In the genomic region with DNA sequence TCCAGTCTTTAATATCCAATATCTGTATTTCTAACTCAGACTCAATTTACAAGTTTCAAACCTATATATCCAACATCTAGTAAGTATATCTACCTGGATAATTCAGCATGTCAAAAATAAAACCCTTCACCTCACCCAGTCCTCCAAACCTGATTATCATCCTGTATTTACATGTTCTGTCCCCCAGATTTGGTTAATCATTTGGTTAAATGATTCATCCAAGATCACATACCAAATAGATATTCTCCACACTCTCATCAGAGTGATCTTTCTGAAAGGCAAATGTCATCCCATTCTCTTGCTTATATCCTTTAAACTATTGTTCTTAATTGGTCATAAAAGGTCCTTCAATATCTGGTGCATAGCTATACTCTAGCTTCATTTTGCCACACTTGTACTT, we compare ENCODE assay signal across 34 cellular contexts.
"Had no signal": no experiment of that assay in that cellular context is flagged by ENCODE, and none has a peak within 500 bp of the region (broad histone marks: within the 10 kb centered on the region; RNA-seq: fewer than 3 reads in every experiment).

No MANE protein-coding gene starts in this region.

- H3K4me3 ChIP-seq: ascending aorta had no signal

- H3K27me3 ChIP-seq: ascending aorta had no signal

- H3K4me1 Mint-ChIP-seq: activated B cell treated with CpG ODN at 0.5 μM for 24 hours; activated CD4-positive, alpha-beta T cell treated with anti-CD3 and anti-CD28 coated beads, Interleukin-2, amount 10 ng/mL, durations not matched to agents 24 days and 14 days; activated naive CD4-positive, alpha-beta T cell treated with anti-CD3 and anti-CD28 coated beads, Interleukin-2, amount 10 ng/mL, durations not matched to agents 7 days and 5 days; activated naive CD4-positive, alpha-beta T cell treated with anti-CD3 and anti-CD28 coated beads, Interleukin-2, amount 50 U/mL, for 24 hours; activated naive CD8-positive, alpha-beta T cell treated with anti-CD3 and anti-CD28 coated beads, Interleukin-2, amount 10 ng/mL, durations not matched to agents 7 days and 5 days; activated naive CD8-positive, alpha-beta T cell treated with anti-CD3 and anti-CD28 coated beads, Interleukin-2, amount 50 U/mL, for 24 hours; brain had no signal

- H3K36me3 ChIP-seq: ascending aorta had no signal

- H3K36me3 Mint-ChIP-seq: activated CD4-positive, alpha-beta memory T cell treated with anti-CD3 and anti-CD28 coated beads for 36 hours; activated naive CD4-positive, alpha-beta T cell treated with anti-CD3 and anti-CD28 coated beads, Interleukin-2, amount 10 ng/mL, durations not matched to agents 7 days and 5 days; activated naive CD4-positive, alpha-beta T cell treated with anti-CD3 and anti-CD28 coated beads, Interleukin-2, amount 50 U/mL, for 24 hours; activated naive CD8-positive, alpha-beta T cell; activated naive CD8-positive, alpha-beta T cell treated with anti-CD3 and anti-CD28 coated beads, Interleukin-2, amount 10 ng/mL, durations not matched to agents 7 days and 5 days had no signal

- DNase-seq: activated B cell treated with CpG ODN at 0.5 μM for 24 hours; activated CD4-positive, alpha-beta memory T cell treated with anti-CD3 and anti-CD28 coated beads for 36 hours; activated CD4-positive, alpha-beta T cell treated with anti-CD3 and anti-CD28 coated beads for 4 hours; activated CD4-positive, alpha-beta T cell treated with anti-CD3 and anti-CD28 coated beads, Interleukin-2, amount 10 ng/mL, durations not matched to agents 24 days and 14 days; activated CD4-positive, alpha-beta T cell treated with anti-CD3 and anti-CD28 coated beads, Interleukin-2, amount 50 U/mL, for 1 hour; activated CD4-positive, alpha-beta T cell treated with anti-CD3 and anti-CD28 coated beads, Interleukin-2, amount 50 U/mL, for 4 hours; activated CD4-positive, CD25-positive, alpha-beta regulatory T cell treated with anti-CD3 and anti-CD28 coated beads, Interleukin-2, amount 50 U/mL, for 72 hours; activated CD8-positive, alpha-beta memory T cell treated with anti-CD3 and anti-CD28 coated beads, Interleukin-2, amount 50 U/mL, for 4 hours; activated CD8-positive, alpha-beta T cell treated with anti-CD3 and anti-CD28 coated beads for 36 hours; activated effector memory CD4-positive, alpha-beta T cell treated with Interleukin-2 at 50 U/mL for 16 hours; activated gamma-delta T cell; activated naive CD4-positive, alpha-beta T cell treated with anti-CD3 and anti-CD28 coated beads, Interleukin-2, amount 10 ng/mL, durations not matched to agents 7 days and 5 days; activated naive CD4-positive, alpha-beta T cell treated with Interleukin-2 at 50 U/mL for 16 hours; activated naive CD8-positive, alpha-beta T cell treated with anti-CD3 and anti-CD28 coated beads, Interleukin-2, amount 10 ng/mL, durations not matched to agents 7 days and 5 days; activated naive CD8-positive, alpha-beta T cell treated with anti-CD3 and anti-CD28 coated beads, Interleukin-2, amount 50 U/mL, for 24 hours; activated T-cell treated with anti-CD3 and anti-CD28 coated beads for 4 hours; activated T-cell treated with anti-CD3 and anti-CD28 coated beads, Interleukin-2, amount 50 U/mL, for 1 hour; activated T-cell treated with anti-CD3 and anti-CD28 coated beads, Interleukin-2, amount 50 U/mL, for 4 hours; activated T-cell treated with anti-CD3 and anti-CD28 coated beads, Interleukin-2, amount 50 U/mL, for 72 hours; amygdala; anterior cingulate cortex; central memory CD4-positive, alpha-beta T cell; T-helper 1 cell; T-helper 2 cell; T-helper 9 cell had no signal

- FAIRE-seq: TTC549 had no signal

- H3K9me3 Mint-ChIP-seq: activated CD4-positive, alpha-beta memory T cell treated with anti-CD3 and anti-CD28 coated beads for 36 hours; activated CD4-positive, alpha-beta T cell treated with anti-CD3 and anti-CD28 coated beads, Interleukin-2, amount 10 ng/mL, durations not matched to agents 24 days and 14 days; activated naive CD4-positive, alpha-beta T cell treated with anti-CD3 and anti-CD28 coated beads, Interleukin-2, amount 50 U/mL, for 24 hours; activated naive CD8-positive, alpha-beta T cell treated with anti-CD3 and anti-CD28 coated beads, Interleukin-2, amount 10 ng/mL, durations not matched to agents 7 days and 5 days; activated naive CD8-positive, alpha-beta T cell treated with anti-CD3 and anti-CD28 coated beads, Interleukin-2, amount 50 U/mL, for 24 hours; activated T-helper 2 cell treated with anti-CD3 and anti-CD28 coated beads, Interferon-gamma antibody, Interleukin-2, Interleukin-4, amounts not matched to agents 10 μg/mL and 5 μg/mL and 100 μg/mL, durations not matched to agents 14 hours and 24 hours and 36 hours; brain; T-helper 1 cell treated with Interleukin-12 subunit alpha and Interleukin-12 subunit beta and Interleukin-4 antibody, amounts not matched to agents 30 μg/mL and 1 μg/mL, for 36 hours; T-helper 2 cell treated with Interferon-gamma antibody and Interleukin-4, amounts not matched to agents 5 μg/mL and 100 μg/mL, for 36 hours had no signal

- H3K4me3 Mint-ChIP-seq: activated B cell treated with CpG ODN at 0.5 μM for 24 hours; activated CD4-positive, alpha-beta memory T cell treated with anti-CD3 and anti-CD28 coated beads for 36 hours; activated CD4-positive, alpha-beta T cell treated with anti-CD3 and anti-CD28 coated beads, Interleukin-2, amount 10 ng/mL, durations not matched to agents 24 days and 14 days; activated CD8-positive, alpha-beta T cell treated with anti-CD3 and anti-CD28 coated beads for 36 hours; activated naive CD4-positive, alpha-beta T cell treated with anti-CD3 and anti-CD28 coated beads, Interleukin-2, amount 10 ng/mL, durations not matched to agents 7 days and 5 days; activated naive CD4-positive, alpha-beta T cell treated with anti-CD3 and anti-CD28 coated beads, Interleukin-2, amount 50 U/mL, for 24 hours; activated naive CD8-positive, alpha-beta T cell; activated naive CD8-positive, alpha-beta T cell treated with anti-CD3 and anti-CD28 coated beads, Interleukin-2, amount 10 ng/mL, durations not matched to agents 7 days and 5 days; activated naive CD8-positive, alpha-beta T cell treated with anti-CD3 and anti-CD28 coated beads, Interleukin-2, amount 50 U/mL, for 24 hours; activated T-cell treated with anti-CD3 and anti-CD28 coated beads, Interleukin-2, amount 50 U/mL, for 4 hours; activated T-cell treated with anti-CD3 and anti-CD28 coated beads, Interleukin-2, amount 50 U/mL, for 72 hours; brain; T-helper 1 cell treated with Interleukin-12 subunit alpha and Interleukin-12 subunit beta and Interleukin-4 antibody, amounts not matched to agents 30 μg/mL and 1 μg/mL, for 36 hours; T-helper 2 cell treated with Interferon-gamma antibody and Interleukin-4, amounts not matched to agents 5 μg/mL and 100 μg/mL, for 36 hours had no signal

- H3K27ac ChIP-seq: ascending aorta, VCaP had no signal

- H3K27ac Mint-ChIP-seq: activated B cell treated with CpG ODN at 0.5 μM for 24 hours; activated CD4-positive, alpha-beta memory T cell treated with anti-CD3 and anti-CD28 coated beads for 36 hours; activated CD4-positive, alpha-beta T cell treated with anti-CD3 and anti-CD28 coated beads, Interleukin-2, amount 10 ng/mL, durations not matched to agents 24 days and 14 days; activated CD8-positive, alpha-beta T cell treated with anti-CD3 and anti-CD28 coated beads for 36 hours; activated naive CD4-positive, alpha-beta T cell treated with anti-CD3 and anti-CD28 coated beads, Interleukin-2, amount 10 ng/mL, durations not matched to agents 7 days and 5 days; activated naive CD4-positive, alpha-beta T cell treated with anti-CD3 and anti-CD28 coated beads, Interleukin-2, amount 50 U/mL, for 24 hours; activated naive CD8-positive, alpha-beta T cell; activated naive CD8-positive, alpha-beta T cell treated with anti-CD3 and anti-CD28 coated beads, Interleukin-2, amount 10 ng/mL, durations not matched to agents 7 days and 5 days; activated naive CD8-positive, alpha-beta T cell treated with anti-CD3 and anti-CD28 coated beads, Interleukin-2, amount 50 U/mL, for 24 hours; activated T-cell treated with anti-CD3 and anti-CD28 coated beads, Interleukin-2, amount 50 U/mL, for 72 hours; activated T-helper 2 cell treated with anti-CD3 and anti-CD28 coated beads, Interferon-gamma antibody, Interleukin-2, Interleukin-4, amounts not matched to agents 10 μg/mL and 5 μg/mL and 100 μg/mL, durations not matched to agents 14 hours and 24 hours and 36 hours; brain; T-helper 1 cell treated with Interleukin-12 subunit alpha and Interleukin-12 subunit beta and Interleukin-4 antibody, amounts not matched to agents 30 μg/mL and 1 μg/mL, for 36 hours; T-helper 2 cell treated with Interferon-gamma antibody and Interleukin-4, amounts not matched to agents 5 μg/mL and 100 μg/mL, for 36 hours had no signal

- H3K9me3 ChIP-seq: ascending aorta had no signal

- H3K27me3 Mint-ChIP-seq: activated B cell treated with CpG ODN at 0.5 μM for 24 hours; activated CD4-positive, alpha-beta memory T cell treated with anti-CD3 and anti-CD28 coated beads for 36 hours; activated CD4-positive, alpha-beta T cell treated with anti-CD3 and anti-CD28 coated beads, Interleukin-2, amount 10 ng/mL, durations not matched to agents 24 days and 14 days; activated CD8-positive, alpha-beta T cell treated with anti-CD3 and anti-CD28 coated beads for 36 hours; activated naive CD4-positive, alpha-beta T cell treated with anti-CD3 and anti-CD28 coated beads, Interleukin-2, amount 10 ng/mL, durations not matched to agents 7 days and 5 days; activated naive CD4-positive, alpha-beta T cell treated with anti-CD3 and anti-CD28 coated beads, Interleukin-2, amount 50 U/mL, for 24 hours; activated naive CD8-positive, alpha-beta T cell; activated naive CD8-positive, alpha-beta T cell treated with anti-CD3 and anti-CD28 coated beads, Interleukin-2, amount 10 ng/mL, durations not matched to agents 7 days and 5 days; activated naive CD8-positive, alpha-beta T cell treated with anti-CD3 and anti-CD28 coated beads, Interleukin-2, amount 50 U/mL, for 24 hours; brain had no signal

- H3K4me1 ChIP-seq: ascending aorta had no signal
